ENCODE assay signal across 8 cellular contexts in genomic region chr6:44386364-44386928, GRCh38. TPM values are rescaled to one million over a fixed set of nuclear protein-coding genes. Genes with fewer than 3 reads are reported as not detected.
DNase-seq lines count a peak whose midpoint lies in the region; ATAC-seq and TF ChIP-seq lines count a peak whose summit lies in the region.

No MANE protein-coding gene starts in this region.

- intact Hi-C loops in Calu3 (cut with micrococcal nuclease; ENCODE audit: unreplicated experiment) = no loop called here
- intact Hi-C loops in naive thymus-derived CD4-positive, alpha-beta T cell (cut with micrococcal nuclease) = loop anchor here (2.0 to 5.0 kb wide), 4 partner anchors 74 to 909 kb away; partner anchors contain the start of genes AARS2 (in 1 of the 2), GTPBP2 (in 1 of the 2), NFKBIE (in 1 of the 2) and TJAP1 (in 1 of the 2)

- no peak for ATAC-seq in naive thymus-derived CD4-positive, alpha-beta T cell
- ATAC-seq in GM19328 (IDR thresholded peaks at IDR 0.05; ENCODE audit: unreplicated experiment) = no peak

- H3K27ac Mint-ChIP-seq in Calu3 (ENCODE audit: unreplicated experiment) = peak overlapping the region; percentile 99
- peak overlapping the region; percentile 91 to 99 (median 96) for H3K27ac Mint-ChIP-seq in naive thymus-derived CD4-positive, alpha-beta T cell

- no peaks in the 10 kb centered on the region for H3K36me3 ChIP-seq in effector memory CD4-positive, alpha-beta T cell (ENCODE audit: control insufficient read depth, insufficient read depth, low read length)
- H3K36me3 ChIP-seq in naive thymus-derived CD4-positive, alpha-beta T cell (ENCODE audit: control insufficient read depth in 2 of 3, insufficient read depth in 3 of 3, low read length in 3 of 3) = peaks cover 0 to 10% (median 0%) of the 10 kb centered on the region in 3 experiments

- DNase-seq in Calu3 (no peak), NCI-H69 (lab: John Stamatoyannopoulos, UW) (peak; percentile 57), glomerular visceral epithelial cell (ENCODE audit: extremely low spot score) (no peak), SW480 (ENCODE audit: low spot score) (no peak)
- DNase-seq in effector memory CD4-positive, alpha-beta T cell = no peak
- no peak for DNase-seq in naive thymus-derived CD4-positive, alpha-beta T cell
- no peak for DNase-seq in activated CD8-positive, alpha-beta memory T cell treated with anti-CD3 and anti-CD28 coated beads, Interleukin-2, amount 50 U/mL, for 4 hours

- peak overlapping the region; percentile 98 for H3K4me3 Mint-ChIP-seq in Calu3 (ENCODE audit: low read depth, unreplicated experiment)
- peak overlapping the region; percentile 91 to 100 (median 96) for H3K4me3 Mint-ChIP-seq in naive thymus-derived CD4-positive, alpha-beta T cell

- no TSS peak for BruUV-seq in Calu3 (replicated peaks; lab: Mats Ljungman, UMichigan)

- TF ChIP-seq CTCF in Calu3 (IDR thresholded peaks at IDR 0.05; ENCODE audit: unreplicated experiment) = no peak

- no peaks in the 10 kb centered on the region for H3K27me3 ChIP-seq in effector memory CD4-positive, alpha-beta T cell (replicated peaks; ENCODE audit: control insufficient read depth, insufficient read depth, low read length, poor library complexity, severe bottlenecking)
- no peaks in the 10 kb centered on the region for H3K27me3 ChIP-seq in naive thymus-derived CD4-positive, alpha-beta T cell (ENCODE audit: control insufficient read depth in 2 of 2, insufficient read depth in 2 of 2, low read length in 2 of 2)

- peaks cover 26% of the 10 kb centered on the region for H3K4me1 ChIP-seq in effector memory CD4-positive, alpha-beta T cell (ENCODE audit: control insufficient read depth, insufficient read depth, low read length, poor library complexity, severe bottlenecking)
- H3K4me1 ChIP-seq in naive thymus-derived CD4-positive, alpha-beta T cell (ENCODE audit: control insufficient read depth in 2 of 2, insufficient read depth in 2 of 2, low read length in 2 of 2) = peaks cover 17 to 29% of the 10 kb centered on the region in 2 donors

- no peaks in the 10 kb centered on the region for H3K27me3 Mint-ChIP-seq in Calu3 (ENCODE audit: unreplicated experiment)
- H3K27me3 Mint-ChIP-seq in naive thymus-derived CD4-positive, alpha-beta T cell = peaks cover 0 to 38% (median 0%) of the 10 kb centered on the region in 5 donors

- no peak overlapping the region for H3K4me3 ChIP-seq in effector memory CD4-positive, alpha-beta T cell (ENCODE audit: insufficient read depth, low read depth, low read length, poor library complexity, severe bottlenecking)
- peak overlapping the region; percentile 71 for H3K4me3 ChIP-seq in naive thymus-derived CD4-positive, alpha-beta T cell (ENCODE audit: low read length)

- CTCF ChIA-PET in Calu3 (lab: Charles Lee) = interaction anchor here (1.0 kb wide), 2 partner anchors 11 to 83 kb away, joined by 3 to 4 read pairs; no protein-coding TSS in a partner anchor
- CTCF ChIA-PET in naive thymus-derived CD4-positive, alpha-beta T cell (lab: Charles Lee) = interaction anchor here (0.7 to 0.9 kb wide), 2 partner anchors 9 to 750 kb away, joined by 3 to 4 read pairs; no protein-coding TSS in a partner anchor

- no peaks in the 10 kb centered on the region for H3K9me3 Mint-ChIP-seq in Calu3 (ENCODE audit: low read depth, unreplicated experiment)
- peaks cover 0 to 2% (median 0%) of the 10 kb centered on the region in 11 donors for H3K9me3 Mint-ChIP-seq in naive thymus-derived CD4-positive, alpha-beta T cell

- peak overlapping the region; percentile 83 for H3K27ac ChIP-seq in effector memory CD4-positive, alpha-beta T cell (ENCODE audit: insufficient read depth, low read length, poor library complexity, severe bottlenecking)
- peak overlapping the region; percentile 85 for H3K27ac ChIP-seq in naive thymus-derived CD4-positive, alpha-beta T cell (ENCODE audit: low read depth, low read length)

- H3K36me3 Mint-ChIP-seq in Calu3 (ENCODE audit: insufficient read depth, unreplicated experiment) = peaks cover 45% of the 10 kb centered on the region
- peaks cover 0 to 20% (median 4%) of the 10 kb centered on the region in 5 donors for H3K36me3 Mint-ChIP-seq in naive thymus-derived CD4-positive, alpha-beta T cell

- no peaks in the 10 kb centered on the region for H3K9me3 ChIP-seq in effector memory CD4-positive, alpha-beta T cell (ENCODE audit: control insufficient read depth, low read length)
- H3K9me3 ChIP-seq in naive thymus-derived CD4-positive, alpha-beta T cell (ENCODE audit: control insufficient read depth in 2 of 3, low read length in 3 of 3) = no peaks in the 10 kb centered on the region

- POLR2A ChIA-PET in naive thymus-derived CD4-positive, alpha-beta T cell (lab: Charles Lee) = interaction anchor here (1.2 kb wide), 1 partner anchor 74 kb away, joined by 5 read pairs; the partner anchor contains the start of gene AARS2

- H3K4me1 Mint-ChIP-seq in Calu3 (ENCODE audit: low read depth, unreplicated experiment) = peaks cover 24% of the 10 kb centered on the region
- H3K4me1 Mint-ChIP-seq in naive thymus-derived CD4-positive, alpha-beta T cell = peaks cover 24 to 42% (median 39%) of the 10 kb centered on the region in 7 donors

RNA-seq across cellular contexts. Expression of gene CDC5L, which starts 1.1 kb away (rescaled TPM):
- 39.2 and 43.4 TPM in 2 replicates for total RNA-seq in Calu3 (2022)
- 10 to 100 TPM; 17.4 to 25.4 (median 22.4) TPM for total RNA-seq in naive thymus-derived CD4-positive, alpha-beta T cell
- 10 to 100 TPM; 14.5 to 20.8 TPM for polyA plus RNA-seq in naive thymus-derived CD4-positive, alpha-beta T cell

RNA-seq across cellular contexts. Expression of gene SPATS1, which starts 44.0 kb away (rescaled TPM):
- not detected in 2 replicates for total RNA-seq in Calu3 (2022)
- total RNA-seq in naive thymus-derived CD4-positive, alpha-beta T cell = not detected
- not detected for polyA plus RNA-seq in naive thymus-derived CD4-positive, alpha-beta T cell
